8 cellular contexts compared by ENCODE assay signal in genomic region chr20:49594143-49594928, GRCh38. TPM values are rescaled to one million over a fixed set of nuclear protein-coding genes. Genes with fewer than 3 reads are reported as not detected.
DNase-seq lines count a peak whose midpoint lies in the region; ATAC-seq and TF ChIP-seq lines count a peak whose summit lies in the region.

No MANE protein-coding gene starts in this region.

- H3K27ac Mint-ChIP-seq in activated CD4-positive, alpha-beta T cell treated with anti-CD3 and anti-CD28 coated beads, Interleukin-2, amount 10 ng/mL, durations not matched to agents 7 days and 5 days: peak overlapping the region; percentile 92

- peaks cover 25% of the 10 kb centered on the region for H3K9me3 Mint-ChIP-seq in activated CD4-positive, alpha-beta T cell treated with anti-CD3 and anti-CD28 coated beads, Interleukin-2, amount 10 ng/mL, durations not matched to agents 7 days and 5 days

- POLR2A ChIA-PET in activated CD4-positive, alpha-beta T cell treated with anti-CD3 and anti-CD28 coated beads, Interleukin-2, amount 10 ng/mL, durations not matched to agents 7 days and 5 days (lab: Charles Lee): interaction anchor here (1.0 kb wide), 1 partner anchor 10 kb away, joined by 3 read pairs; no protein-coding TSS in a partner anchor

- peaks cover 88% of the 10 kb centered on the region for H3K4me1 Mint-ChIP-seq in activated CD4-positive, alpha-beta T cell treated with anti-CD3 and anti-CD28 coated beads, Interleukin-2, amount 10 ng/mL, durations not matched to agents 7 days and 5 days

- H3K27ac ChIP-seq in skin epidermis: peak overlapping the region in 18 of 21 experiments; percentile 29 to 89 (median 64)

- peaks cover 50% of the 10 kb centered on the region for H3K36me3 Mint-ChIP-seq in activated CD4-positive, alpha-beta T cell treated with anti-CD3 and anti-CD28 coated beads, Interleukin-2, amount 10 ng/mL, durations not matched to agents 7 days and 5 days (ENCODE audit: low read depth)

- H3K4me3 Mint-ChIP-seq in activated CD4-positive, alpha-beta T cell treated with anti-CD3 and anti-CD28 coated beads, Interleukin-2, amount 10 ng/mL, durations not matched to agents 7 days and 5 days: peak overlapping the region; percentile 74

- peaks cover 2% of the 10 kb centered on the region for H3K27me3 Mint-ChIP-seq in activated CD4-positive, alpha-beta T cell treated with anti-CD3 and anti-CD28 coated beads, Interleukin-2, amount 10 ng/mL, durations not matched to agents 7 days and 5 days

- ATAC-seq in esophagus mucosa (peak; percentile 89), HG03025 (IDR thresholded peaks at IDR 0.05; ENCODE audit: low FRiP score, unreplicated experiment) (no peak)

- TF ChIP-seq CTCF in HFF-Myc (IDR thresholded peaks at IDR 0.05; ENCODE audit: low read depth, low read length, missing control alignments): no peak

- DNase-seq in HFF-Myc (ENCODE audit: extremely low read depth, low read depth) (peak; percentile 83), NCI-H2227 (lab: John Stamatoyannopoulos, UW; ENCODE audit: unreplicated experiment) (no peak), SW 1271 (lab: John Stamatoyannopoulos, UW) (no peak), cerebellar nuclear complex (lab: John Stamatoyannopoulos, UW) (no peak)
- DNase-seq in activated CD4-positive, alpha-beta T cell treated with anti-CD3 and anti-CD28 coated beads, Interleukin-2, amount 10 ng/mL, durations not matched to agents 7 days and 5 days: peak; percentile 82

- CTCF ChIA-PET in activated CD4-positive, alpha-beta T cell treated with anti-CD3 and anti-CD28 coated beads, Interleukin-2, amount 10 ng/mL, durations not matched to agents 7 days and 5 days (lab: Charles Lee): interaction anchor here (0.5 to 5.5 kb wide), 10 partner anchors 9 to 54 kb away, joined by 3 to 42 read pairs (median 3); no protein-coding TSS in a partner anchor

- no peak overlapping the region for H3K4me3 ChIP-seq in HFF-Myc (replicated peaks; ENCODE audit: low read depth, low read length)
- no peak overlapping the region for H3K4me3 ChIP-seq in skin epidermis

RNA-seq across cellular contexts. Expression of gene PTGIS, which starts 26.4 kb away (rescaled TPM):
- under 1 TPM; 0.40 to 0.62 TPM for total RNA-seq in activated CD4-positive, alpha-beta T cell treated with anti-CD3 and anti-CD28 coated beads, Interleukin-2, amount 10 ng/mL, durations not matched to agents 7 days and 5 days
- total RNA-seq in esophagus mucosa: 2.9 TPM

Comparison
In these comparisons a context has a peak if more than half of its experiments do, and no peak if none do; other contexts are left out.
1. DNase-seq: peak in HFF-Myc (single experiment) and activated CD4-positive, alpha-beta T cell treated with anti-CD3 and anti-CD28 coated beads, Interleukin-2, amount 10 ng/mL, durations not matched to agents 7 days and 5 days (single experiment); none in NCI-H2227 (single experiment), SW 1271 (0 of 2) and cerebellar nuclear complex (0 of 2).